Comparison of ENCODE assay signal across 21 cellular contexts in the genomic region with DNA sequence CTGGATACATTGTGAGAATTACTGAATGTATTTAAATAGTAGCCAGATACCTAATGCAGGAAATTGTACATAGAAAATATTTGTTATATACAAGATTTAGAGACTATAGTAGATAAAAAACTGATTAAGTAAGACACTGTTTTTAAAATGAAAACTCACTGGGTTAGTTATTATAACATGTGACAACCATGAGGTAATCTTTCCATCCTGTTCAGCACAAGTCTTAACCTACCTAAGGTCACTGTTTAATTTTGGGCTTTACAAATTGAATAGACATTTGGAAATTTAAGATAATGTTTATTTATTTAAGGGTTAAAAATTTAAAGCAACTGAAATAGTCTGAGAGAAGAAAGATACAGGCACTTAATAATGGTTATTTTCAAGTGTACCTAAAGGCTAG.
"Had no signal": no experiment of that assay in that cellular context is flagged by ENCODE, and none has a peak within 500 bp of the region (broad histone marks: within the 10 kb centered on the region; RNA-seq: fewer than 3 reads in every experiment).

No MANE protein-coding gene starts in this region.

- DNase-seq: heart left ventricle; kidney; left colon; left lung; lower lobe of right lung; mammary epithelial cell; mesendoderm; naive B cell; natural killer cell; ovary; right lobe of liver; stimulated activated CD4-positive, alpha-beta T cell treated with anti-CD3 and anti-CD28 coated beads, Interleukin-2, amount 100 ng/mL, for 24 hours; stimulated activated CD4-positive, alpha-beta T cell treated with anti-CD3 and anti-CD28 coated beads, Interleukin-4, amount 100 ng/mL, for 1 hour; stimulated activated naive B cell treated with anti-CD40 and anti-IgM and Interleukin-4, amounts not matched to agents 10 μg/mL and 1 μg/mL and 100 μg/mL, for 72 hours; stimulated activated naive CD8-positive, alpha-beta T cell treated with anti-CD3 and anti-CD28 coated beads, Interleukin-15, Interleukin-2, amounts not matched to agents 100 U/mL and 50 U/mL, for 24 hours; stomach; testis; thyroid gland; transverse colon; upper lobe of left lung had no signal

- H3K4me3 Mint-ChIP-seq: mesothelial cell of epicardium; naive B cell; natural killer cell; stimulated activated naive B cell treated with anti-CD40 and anti-IgM and Interleukin-4, amounts not matched to agents 10 μg/mL and 1 μg/mL and 100 μg/mL, for 72 hours had no signal

- ATAC-seq: heart left ventricle; left colon; left lung; lower lobe of right lung; natural killer cell; stimulated activated naive B cell treated with anti-CD40 and anti-IgM and Interleukin-4, amounts not matched to agents 10 μg/mL and 1 μg/mL and 100 μg/mL, for 72 hours; stimulated activated naive CD8-positive, alpha-beta T cell treated with anti-CD3 and anti-CD28 coated beads, Interleukin-15, Interleukin-2, amounts not matched to agents 100 U/mL and 50 U/mL, for 24 hours had no signal

- H3K36me3 Mint-ChIP-seq: natural killer cell had no signal

- H3K27ac Mint-ChIP-seq: mesothelial cell of epicardium; stimulated activated naive B cell treated with anti-CD40 and anti-IgM and Interleukin-4, amounts not matched to agents 10 μg/mL and 1 μg/mL and 100 μg/mL, for 72 hours had no signal

- H3K9me3 Mint-ChIP-seq: mesothelial cell of epicardium; naive B cell; natural killer cell; stimulated activated naive B cell treated with anti-CD40 and anti-IgM and Interleukin-4, amounts not matched to agents 10 μg/mL and 1 μg/mL and 100 μg/mL, for 72 hours had no signal

- H3K27me3 Mint-ChIP-seq: naive B cell; stimulated activated naive B cell treated with anti-CD40 and anti-IgM and Interleukin-4, amounts not matched to agents 10 μg/mL and 1 μg/mL and 100 μg/mL, for 72 hours had no signal
